ENCODE assay signal across 8 cellular contexts in genomic region chr12:52191841-52192791, GRCh38. TPM values are rescaled to one million over a fixed set of nuclear protein-coding genes. Genes with fewer than 3 reads are reported as not detected.
DNase-seq lines count a peak whose midpoint lies in the region; ATAC-seq and TF ChIP-seq lines count a peak whose summit lies in the region.

Gene KRT80 (minus strand): TSS chr12:52192014. CDS start chr12:52191902, 112 bp downstream.

- DNase-seq in Caki2 (ENCODE audit: low read depth) (peak; percentile 98), NCI-H1092 treated with DMSO at 0.1 percent for 48 hours (lab: John Stamatoyannopoulos, UW) (peak; percentile 38), UCSD-AML1 (lab: John Stamatoyannopoulos, UW; ENCODE audit: unreplicated experiment) (peak; percentile 76), foreskin keratinocyte (peak; percentile 94 to 98), pons (ENCODE audit: low spot score) (peak; percentile 79), cerebellar nuclear complex (lab: John Stamatoyannopoulos, UW) (no peak)

- no peak for TF ChIP-seq CTCF in foreskin keratinocyte (conservative IDR thresholded peaks at IDR 0.05)

- H3K27ac ChIP-seq in foreskin keratinocyte: peak within 1 kb of the TSS; percentile 33

- in situ Hi-C loops in Caki2 (cut with HindIII; ENCODE audit: low pct_unique_long_range_greater_than_20kb, low sequenced_read_pairs): no loop called here

- ATAC-seq in foreskin keratinocyte: peak; percentile 93
- ATAC-seq in GM18520 (IDR thresholded peaks at IDR 0.05; ENCODE audit: unreplicated experiment): no peak
- no peak for ATAC-seq in GM21576 (IDR thresholded peaks at IDR 0.05; ENCODE audit: unreplicated experiment)

- no peaks in the 10 kb centered on the region for H3K27me3 ChIP-seq in foreskin keratinocyte

- peaks cover 23% of the 10 kb centered on the region for H3K4me1 ChIP-seq in foreskin keratinocyte

RNA-seq across cellular contexts. Expression of gene KRT80, which starts in this region (rescaled TPM):
- total RNA-seq in Caki2 (2014; rRNA removed; shearing (Covaris generic); ENCODE audit: low replicate concordance): 31.6 and 33.0 TPM in 2 replicates
- total RNA-seq in foreskin keratinocyte: 2.5 and 5.3 TPM in 2 replicates
- 2.2 and 4.1 TPM in 2 replicates for polyA plus RNA-seq in foreskin keratinocyte

Comparison
In these comparisons a context has a peak if more than half of its experiments do, and no peak if none do; other contexts are left out.
1. DNase-seq: peak in Caki2 (single experiment), NCI-H1092 treated with DMSO at 0.1 percent for 48 hours (single experiment), UCSD-AML1 (single experiment), foreskin keratinocyte (2 of 2) and pons (single experiment); none in cerebellar nuclear complex (0 of 2).